ENCODE assay signal across 14 cellular contexts in the genomic region with DNA sequence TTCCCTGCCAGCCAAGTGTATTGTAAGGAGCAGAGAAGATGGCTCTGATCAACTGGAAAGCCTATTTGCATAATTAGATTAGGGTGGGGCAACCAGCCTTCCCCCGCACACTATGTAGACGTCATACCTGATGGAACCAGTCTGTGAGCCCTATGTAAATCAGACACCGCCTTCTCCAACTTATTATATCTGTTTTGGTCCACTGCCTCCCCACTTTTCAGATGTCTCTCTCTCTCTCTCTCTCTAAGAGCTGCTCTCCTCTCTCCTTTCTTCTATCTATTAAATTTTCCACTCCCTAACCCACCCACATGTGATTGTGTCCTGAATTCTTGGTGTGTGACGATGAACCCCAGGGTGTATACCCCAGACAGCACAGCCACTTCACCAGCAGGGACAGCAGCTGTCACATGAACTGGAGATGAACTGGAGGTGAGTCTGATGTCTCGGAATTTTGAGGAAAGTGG.
DNase-seq lines count a peak whose midpoint lies in the region; ATAC-seq, FAIRE-seq and TF ChIP-seq lines count a peak whose summit lies in the region.
"Had no signal": no experiment of that assay in that cellular context is flagged by ENCODE, and none has a peak within 500 bp of the region (broad histone marks: within the 10 kb centered on the region; RNA-seq: fewer than 3 reads in every experiment).

No MANE protein-coding gene starts in this region.

- H3K9ac ChIP-seq in astrocyte (ENCODE audit: low read length) (peak overlapping the region; percentile 81), kidney (ENCODE audit: low read length in 2 of 2) (no peak overlapping the region)

- peaks cover 58% of the 10 kb centered on the region for H3K4me1 ChIP-seq in Caco-2
- H3K4me1 ChIP-seq in astrocyte (ENCODE audit: insufficient read depth, low read length): peaks cover 30% of the 10 kb centered on the region
- no peaks in the 10 kb centered on the region for H3K4me1 ChIP-seq in kidney (ENCODE audit: control insufficient read depth in 1 of 2, insufficient read depth in 1 of 2, low read depth in 1 of 2, low read length in 2 of 2)

- H3K36me3 Mint-ChIP-seq in Caco-2 (ENCODE audit: insufficient read depth, unreplicated experiment) (peaks cover 92% of the 10 kb centered on the region), astrocyte (ENCODE audit: low read depth, unreplicated experiment) (no peaks in the 10 kb centered on the region)
- H3K36me3 Mint-ChIP-seq: activated naive CD4-positive, alpha-beta T cell treated with anti-CD3 and anti-CD28 coated beads, Interleukin-2, amount 50 U/mL, for 24 hours; stimulated activated effector memory CD8-positive, alpha-beta T cell treated with anti-CD3 and anti-CD28 coated beads, Interleukin-12 subunit alpha, Interleukin-12 subunit beta, amount 100 ng/mL, for 72 hours had no signal

- peaks cover 8% of the 10 kb centered on the region for H3K79me2 ChIP-seq in astrocyte (ENCODE audit: insufficient read depth, low read length)

- intact Hi-C loops in Caco-2 (cut with micrococcal nuclease; ENCODE audit: unreplicated experiment): loop anchor here (1.0 to 10.0 kb wide), 3 partner anchors 55 to 513 kb away; partner anchors contain the start of gene IRS2
- intact Hi-C loops in kidney (cut with DNase I): no loop called here

- H3K9me3 ChIP-seq in Caco-2: no peaks in the 10 kb centered on the region
- no peaks in the 10 kb centered on the region for H3K9me3 ChIP-seq in astrocyte (ENCODE audit: insufficient read depth, low read depth, low read length)
- H3K9me3 ChIP-seq in kidney (ENCODE audit: control insufficient read depth in 1 of 2, low read length in 2 of 2): no peaks in the 10 kb centered on the region
- H3K9me3 ChIP-seq: left ventricle myocardium inferior had no signal

- TF ChIP-seq CTCF in Caco-2 (IDR thresholded peaks at IDR 0.05; ENCODE audit: insufficient read depth in 1 of 2, low read depth in 1 of 2, low read length in 1 of 2, severe bottlenecking in 1 of 2, unreplicated experiment in 1 of 2) (no peak), astrocyte (IDR thresholded peaks at IDR 0.05; ENCODE audit: insufficient read depth, low read depth, low read length) (no peak), kidney (IDR thresholded peaks at IDR 0.05; ENCODE audit: borderline replicate concordance, extremely low read depth, insufficient read depth) (no peak)

- H3K4me3 ChIP-seq in Caco-2 (ENCODE audit: low read depth, low read length): no peak overlapping the region
- H3K4me3 ChIP-seq in astrocyte (ENCODE audit: insufficient read depth, low read depth, low read length): peak overlapping the region; percentile 57
- no peak overlapping the region for H3K4me3 ChIP-seq in kidney (ENCODE audit: low read length in 2 of 2)
- H3K4me3 ChIP-seq: left ventricle myocardium inferior had no signal

- H3K4me2 ChIP-seq in astrocyte (ENCODE audit: low read length): peak overlapping the region; percentile 75

- H3K36me3 ChIP-seq in Caco-2 (ENCODE audit: control insufficient read depth, insufficient read depth, low read length) (no peaks in the 10 kb centered on the region; the same call in 1 of the 2 replicates), astrocyte (ENCODE audit: insufficient read depth, low read length) (no peaks in the 10 kb centered on the region), kidney (ENCODE audit: control insufficient read depth in 1 of 2, insufficient read depth in 2 of 2, low read length in 2 of 2) (no peaks in the 10 kb centered on the region)
- H3K36me3 ChIP-seq: left ventricle myocardium inferior had no signal

- FAIRE-seq in astrocyte (lab: Jason Lieb, UNC) (no peak), kidney (lab: Jason Lieb, UNC) (no peak)

- BruUV-seq in Caco-2 (replicated peaks; lab: Mats Ljungman, UMichigan): no TSS peak

- H3K4me3 Mint-ChIP-seq in Caco-2 (ENCODE audit: unreplicated experiment) (peak overlapping the region; percentile 63), astrocyte (ENCODE audit: unreplicated experiment) (peak overlapping the region; percentile 34)
- H3K4me3 Mint-ChIP-seq: activated CD8-positive, alpha-beta T cell treated with anti-CD3 and anti-CD28 coated beads, Interleukin-2, amount 10 ng/mL, durations not matched to agents 7 days and 5 days; activated naive CD4-positive, alpha-beta T cell treated with anti-CD3 and anti-CD28 coated beads, Interleukin-2, amount 50 U/mL, for 24 hours; stimulated activated effector memory CD8-positive, alpha-beta T cell treated with anti-CD3 and anti-CD28 coated beads, Interleukin-12 subunit alpha, Interleukin-12 subunit beta, amount 100 ng/mL, for 72 hours had no signal

- DNase-seq in Caco-2: peak; percentile 59 to 61
- peak; percentile 65 for DNase-seq in NCI-H1048 (lab: John Stamatoyannopoulos, UW)
- peak; percentile 89 for DNase-seq in astrocyte (ENCODE audit: low read depth)
- DNase-seq in kidney glomerular epithelial cell (lab: John Stamatoyannopoulos, UW): peak; percentile 3
- no peak for DNase-seq in stimulated activated CD4-positive, alpha-beta T cell treated with anti-CD3 and anti-CD28 coated beads, Interleukin-4, amount 100 ng/mL, for 24 hours
- DNase-seq in kidney: no peak
- DNase-seq: activated CD8-positive, alpha-beta T cell treated with anti-CD3 and anti-CD28 coated beads, Interleukin-2, amount 10 ng/mL, durations not matched to agents 7 days and 5 days; cortex of kidney; left ventricle myocardium inferior; NCI-H146 had no signal

- no peaks in the 10 kb centered on the region for H3K27me3 Mint-ChIP-seq in Caco-2 (ENCODE audit: insufficient read depth, unreplicated experiment)
- H3K27me3 Mint-ChIP-seq in astrocyte (ENCODE audit: low read depth, unreplicated experiment): no peaks in the 10 kb centered on the region

- H3K9me3 Mint-ChIP-seq in Caco-2 (ENCODE audit: unreplicated experiment) (no peaks in the 10 kb centered on the region), astrocyte (ENCODE audit: unreplicated experiment) (no peaks in the 10 kb centered on the region)
- H3K9me3 Mint-ChIP-seq: activated naive CD4-positive, alpha-beta T cell treated with anti-CD3 and anti-CD28 coated beads, Interleukin-2, amount 50 U/mL, for 24 hours had no signal

- H3K27ac Mint-ChIP-seq in Caco-2 (ENCODE audit: unreplicated experiment): peak overlapping the region; percentile 95
- peak overlapping the region; percentile 56 for H3K27ac Mint-ChIP-seq in astrocyte (ENCODE audit: unreplicated experiment)
- H3K27ac Mint-ChIP-seq: activated CD8-positive, alpha-beta T cell treated with anti-CD3 and anti-CD28 coated beads, Interleukin-2, amount 10 ng/mL, durations not matched to agents 7 days and 5 days; activated naive CD4-positive, alpha-beta T cell treated with anti-CD3 and anti-CD28 coated beads, Interleukin-2, amount 50 U/mL, for 24 hours; stimulated activated effector memory CD8-positive, alpha-beta T cell treated with anti-CD3 and anti-CD28 coated beads, Interleukin-12 subunit alpha, Interleukin-12 subunit beta, amount 100 ng/mL, for 72 hours had no signal

- ATAC-seq in GM18873 (IDR thresholded peaks at IDR 0.05; ENCODE audit: low FRiP score, unreplicated experiment): no peak
- no peak for ATAC-seq in HG03139 (IDR thresholded peaks at IDR 0.05; ENCODE audit: unreplicated experiment)
- ATAC-seq: activated CD8-positive, alpha-beta T cell treated with anti-CD3 and anti-CD28 coated beads, Interleukin-2, amount 10 ng/mL, durations not matched to agents 7 days and 5 days; stimulated activated effector memory CD8-positive, alpha-beta T cell treated with anti-CD3 and anti-CD28 coated beads, Interleukin-12 subunit alpha, Interleukin-12 subunit beta, amount 100 ng/mL, for 72 hours had no signal

- H3K4me1 Mint-ChIP-seq in Caco-2 (ENCODE audit: low read depth, unreplicated experiment): peaks cover 73% of the 10 kb centered on the region
- peaks cover 38% of the 10 kb centered on the region for H3K4me1 Mint-ChIP-seq in astrocyte (ENCODE audit: low read depth, unreplicated experiment)
- H3K4me1 Mint-ChIP-seq: activated naive CD4-positive, alpha-beta T cell treated with anti-CD3 and anti-CD28 coated beads, Interleukin-2, amount 50 U/mL, for 24 hours; stimulated activated effector memory CD8-positive, alpha-beta T cell treated with anti-CD3 and anti-CD28 coated beads, Interleukin-12 subunit alpha, Interleukin-12 subunit beta, amount 100 ng/mL, for 72 hours had no signal

- H3K27me3 ChIP-seq in Caco-2 (replicated peaks; ENCODE audit: control insufficient read depth, insufficient read depth, low read length) (no peaks in the 10 kb centered on the region), astrocyte (ENCODE audit: insufficient read depth, low read length) (no peaks in the 10 kb centered on the region)

- H3K27ac ChIP-seq in astrocyte (ENCODE audit: low read depth, low read length): peak overlapping the region; percentile 71
- H3K27ac ChIP-seq in kidney (ENCODE audit: low read depth in 2 of 2, low read length in 2 of 2): no peak overlapping the region
- H3K27ac ChIP-seq: left ventricle myocardium inferior had no signal

- no peaks in the 10 kb centered on the region for H4K20me1 ChIP-seq in astrocyte (ENCODE audit: insufficient read depth, low read length)

- no peak overlapping the region for H2AFZ ChIP-seq in astrocyte (ENCODE audit: low read depth, low read length)

- POLR2A ChIA-PET in Caco-2 (lab: Charles Lee): no interaction called here

- CTCF ChIA-PET in Caco-2 (lab: Charles Lee): no interaction called here

Comparison
In these comparisons a context has a peak if more than half of its experiments do, and no peak if none do; other contexts are left out.
1. DNase-seq: peak in Caco-2 (2 of 2), NCI-H1048 (single experiment), astrocyte (single experiment) and kidney glomerular epithelial cell (single experiment); none in stimulated activated CD4-positive, alpha-beta T cell treated with anti-CD3 and anti-CD28 coated beads, Interleukin-4, amount 100 ng/mL, for 24 hours (single experiment) and kidney (single experiment).